ENCODE assay signal across 8 cellular contexts in genomic region chr7:26202019-26202985, GRCh38. TPM values are rescaled to one million over a fixed set of nuclear protein-coding genes. Genes with fewer than 3 reads are reported as not detected.
DNase-seq lines count a peak whose midpoint lies in the region; ATAC-seq, FAIRE-seq and TF ChIP-seq lines count a peak whose summit lies in the region.

No MANE protein-coding gene starts in this region.

- no peak for FAIRE-seq in frontal cortex (lab: Jason Lieb, UNC)

- no peaks in the 10 kb centered on the region for H3K9me3 ChIP-seq in Caco-2
- H3K9me3 ChIP-seq in HAP-1, result no peaks in the 10 kb centered on the region
- no peaks in the 10 kb centered on the region for H3K9me3 ChIP-seq in NT2/D1 (ENCODE audit: insufficient read depth, low read length)
- no peaks in the 10 kb centered on the region for H3K9me3 ChIP-seq in neuron (ENCODE audit: low read length)
- no peaks in the 10 kb centered on the region for H3K9me3 ChIP-seq in thoracic aorta

- TF ChIP-seq CTCF in Caco-2 (IDR thresholded peaks at IDR 0.05; ENCODE audit: insufficient read depth in 1 of 2, low read depth in 1 of 2, low read length in 1 of 2, severe bottlenecking in 1 of 2, unreplicated experiment in 1 of 2), result no peak
- TF ChIP-seq CTCF in thoracic aorta (IDR thresholded peaks at IDR 0.05), result no peak

- intact Hi-C loops in Caco-2 (cut with micrococcal nuclease; ENCODE audit: unreplicated experiment), result loop anchor here (10.0 kb wide), 1 partner anchor 962 kb away; the partner anchor contains the start of gene HOXA9

- H2AFZ ChIP-seq in neuron (ENCODE audit: low read depth, low read length), result no peak overlapping the region

- H3K4me3 ChIP-seq in Caco-2 (ENCODE audit: low read depth, low read length), result peak overlapping the region; percentile 99
- peak overlapping the region; percentile 99 for H3K4me3 ChIP-seq in HAP-1
- H3K4me3 ChIP-seq in NT2/D1 (ENCODE audit: insufficient read length, low read depth), result peak overlapping the region; percentile 99
- H3K4me3 ChIP-seq in neuron (ENCODE audit: low read length), result peak overlapping the region; percentile 90
- peak overlapping the region; percentile 98 for H3K4me3 ChIP-seq in thoracic aorta

- H3K4me1 ChIP-seq in Caco-2 (peaks cover 11% of the 10 kb centered on the region; the same call in 1 of the 2 replicates), HAP-1 (peaks cover 21% of the 10 kb centered on the region), NT2/D1 (ENCODE audit: insufficient read depth, insufficient read length) (peaks cover 3% of the 10 kb centered on the region), neuron (ENCODE audit: insufficient read depth, low read length) (peaks cover 27% of the 10 kb centered on the region), thoracic aorta (ENCODE audit: control insufficient read depth in 1 of 2, low read depth in 2 of 2) (peaks cover 27 to 32% of the 10 kb centered on the region in 2 donors)

- peak overlapping the region; percentile 98 for H3K9ac ChIP-seq in NT2/D1 (ENCODE audit: insufficient read length, low read depth)

- peak overlapping the region; percentile 99 for H3K4me3 Mint-ChIP-seq in Caco-2 (ENCODE audit: unreplicated experiment)

- POLR2A ChIA-PET in Caco-2 (lab: Charles Lee), result interaction anchor here (0.6 to 1.3 kb wide), 7 partner anchors 9 to 1862 kb away, joined by 3 to 10 read pairs (median 5); no protein-coding TSS in a partner anchor

- DNase-seq in Caco-2 (peak; percentile 63 to 70), HAP-1 (ENCODE audit: low spot score in 2 of 2) (peak in 1 of 2 experiments; percentile 64), NT2/D1 (ENCODE audit: low read depth, low spot score) (no peak), frontal cortex (ENCODE audit: low spot score in 2 of 2) (peak; percentile 60 to 72), thoracic aorta (ENCODE audit: low spot score) (no peak), SW480 (ENCODE audit: low spot score) (no peak)
- DNase-seq in activated effector memory CD4-positive, alpha-beta T cell treated with anti-CD3 and anti-CD28 coated beads, Interleukin-2, amount 50 U/mL, for 16 hours, result peak; percentile 86

- H3K4me1 Mint-ChIP-seq in Caco-2 (ENCODE audit: low read depth, unreplicated experiment), result peaks cover 9% of the 10 kb centered on the region

- no peaks in the 10 kb centered on the region for H3K9me3 Mint-ChIP-seq in Caco-2 (ENCODE audit: unreplicated experiment)

- no peak for ATAC-seq in thoracic aorta (ENCODE audit: insufficient number of reproducible peaks, low FRiP score, low read depth)

- TSS peak; percentile 50 for BruUV-seq in Caco-2 (replicated peaks; lab: Mats Ljungman, UMichigan)

- in situ Hi-C loops in HAP-1 (cut with MboI; ENCODE audit: low sequenced_read_pairs), result loop anchor here (25.0 kb wide), 1 partner anchor 960 kb away; the partner anchor contains the start of genes HOXA10, HOXA3, HOXA7 and HOXA9

- CTCF ChIA-PET in Caco-2 (lab: Charles Lee), result interaction anchor here (0.5 to 1.5 kb wide), 2 partner anchors 8 to 50 kb away, joined by 3 to 7 read pairs; partner anchors contain the start of gene NFE2L3

- H3K27me3 Mint-ChIP-seq in Caco-2 (ENCODE audit: insufficient read depth, unreplicated experiment), result no peaks in the 10 kb centered on the region

- H3K27me3 ChIP-seq in Caco-2 (replicated peaks; ENCODE audit: control insufficient read depth, insufficient read depth, low read length) (no peaks in the 10 kb centered on the region), HAP-1 (ENCODE audit: low read depth) (no peaks in the 10 kb centered on the region), NT2/D1 (ENCODE audit: insufficient read depth, insufficient read length) (no peaks in the 10 kb centered on the region), neuron (ENCODE audit: insufficient read depth, low read length) (no peaks in the 10 kb centered on the region), thoracic aorta (replicated peaks; ENCODE audit: insufficient read depth) (no peaks in the 10 kb centered on the region)

- H3K36me3 Mint-ChIP-seq in Caco-2 (ENCODE audit: insufficient read depth, unreplicated experiment), result peaks cover 91% of the 10 kb centered on the region

- H3K27ac Mint-ChIP-seq in Caco-2 (ENCODE audit: unreplicated experiment), result peak overlapping the region; percentile 73

- H3K36me3 ChIP-seq in Caco-2 (ENCODE audit: control insufficient read depth, insufficient read depth, low read length) (peaks cover 2% of the 10 kb centered on the region; the same call in 1 of the 2 replicates), HAP-1 (replicated peaks) (peaks cover 68% of the 10 kb centered on the region), NT2/D1 (ENCODE audit: insufficient read depth, insufficient read length, low read length) (peaks cover 68% of the 10 kb centered on the region), neuron (ENCODE audit: insufficient read depth, low read length) (peaks cover 47% of the 10 kb centered on the region), thoracic aorta (peaks cover under 1% of the 10 kb centered on the region)

- H3K27ac ChIP-seq in thoracic aorta, result peak overlapping the region; percentile 99 to 100

RNA-seq across cellular contexts. Expression of gene CBX3, which starts 0.8 kb away (rescaled TPM):
- 215 and 226 TPM in 2 replicates for total RNA-seq in Caco-2 (2022)
- 183 TPM for total RNA-seq in frontal cortex
- total RNA-seq in thoracic aorta, result 10 to 100 TPM; 53.7 to 64.2 TPM

RNA-seq across cellular contexts. Expression of gene HNRNPA2B1, which starts 1.8 kb away (rescaled TPM):
- total RNA-seq in Caco-2 (2022), result 799 and 839 TPM in 2 replicates
- total RNA-seq in frontal cortex, result 135 TPM
- 100 to 1,000 TPM; 142 to 204 TPM for total RNA-seq in thoracic aorta

RNA-seq across cellular contexts. Expression of gene NFE2L3, which starts 50.3 kb away (rescaled TPM):
- total RNA-seq in Caco-2 (2022) (38.4 and 39.2 TPM in 2 replicates), frontal cortex (9.8 TPM), thoracic aorta (1 to 10 TPM; 2.8 to 4.5 TPM)

Comparison
In these comparisons a context has a peak if more than half of its experiments do, and no peak if none do; other contexts are left out.
1. DNase-seq: peak in Caco-2 (2 of 2), activated effector memory CD4-positive, alpha-beta T cell treated with anti-CD3 and anti-CD28 coated beads, Interleukin-2, amount 50 U/mL, for 16 hours (single experiment) and frontal cortex (2 of 2); none in NT2/D1 (single experiment), thoracic aorta (single experiment) and SW480 (single experiment).
2. Peak in every context shown above with its lines, with median percentiles within 50 percentile points of each other: H3K4me3 ChIP-seq.